19 cellular contexts compared by ENCODE assay signal in genomic region chr7:134130124-134130523, GRCh38. TPM values are rescaled to one million over a fixed set of nuclear protein-coding genes. Genes with fewer than 3 reads are reported as not detected.
A peak's percentile ranks its signal among the peaks of the same experiment; 100 is the strongest.
DNase-seq lines count a peak whose midpoint lies in the region; ATAC-seq and TF ChIP-seq lines count a peak whose summit lies in the region.
"Had no signal": no experiment of that assay in that cellular context is flagged by ENCODE, and none has a peak within 500 bp of the region (broad histone marks: within the 10 kb centered on the region; RNA-seq: fewer than 3 reads in every experiment).

No MANE protein-coding gene starts in this region.

- peak overlapping the region; percentile 42 for H3K4me3 Mint-ChIP-seq in type B pancreatic cell
- H3K4me3 Mint-ChIP-seq in T-helper 2 cell treated with Interferon-gamma antibody and Interleukin-4, amounts not matched to agents 5 μg/mL and 100 μg/mL, for 36 hours: no peak overlapping the region
- H3K4me3 Mint-ChIP-seq: HFFc6 had no signal

- H3K36me3 Mint-ChIP-seq in type B pancreatic cell: no peaks in the 10 kb centered on the region
- H3K36me3 Mint-ChIP-seq in T-helper 2 cell treated with Interferon-gamma antibody and Interleukin-4, amounts not matched to agents 5 μg/mL and 100 μg/mL, for 36 hours (ENCODE audit: low read depth): no peaks in the 10 kb centered on the region
- H3K36me3 Mint-ChIP-seq: CD4-positive, CD25-positive, alpha-beta regulatory T cell had no signal

- H3K9me3 ChIP-seq in HAP-1 (no peaks in the 10 kb centered on the region), ectodermal cell (ENCODE audit: control insufficient read depth, low read length) (no peaks in the 10 kb centered on the region), prostate gland (no peaks in the 10 kb centered on the region)

- H3K36me3 ChIP-seq in HAP-1 (replicated peaks) (no peaks in the 10 kb centered on the region), ectodermal cell (ENCODE audit: control insufficient read depth, insufficient read depth, low read length) (no peaks in the 10 kb centered on the region), prostate gland (no peaks in the 10 kb centered on the region)

- intact Hi-C loops in prostate gland (cut with DNase I): no loop called here

- 0 out of 2 replicates have a peak, but pooled peaks cover 3% of the 10 kb centered on the region for H3K27me3 ChIP-seq in HAP-1 (ENCODE audit: low read depth)
- H3K27me3 ChIP-seq in ectodermal cell (ENCODE audit: control insufficient read depth, insufficient read depth, low read length, poor library complexity, severe bottlenecking): peaks cover 10% of the 10 kb centered on the region
- no peaks in the 10 kb centered on the region for H3K27me3 ChIP-seq in prostate gland (replicated peaks; ENCODE audit: insufficient read depth)

- H3K27ac Mint-ChIP-seq in type B pancreatic cell: no peak overlapping the region
- no peak overlapping the region for H3K27ac Mint-ChIP-seq in T-helper 2 cell treated with Interferon-gamma antibody and Interleukin-4, amounts not matched to agents 5 μg/mL and 100 μg/mL, for 36 hours
- H3K27ac Mint-ChIP-seq: CD4-positive, CD25-positive, alpha-beta regulatory T cell; HFFc6 had no signal

- in situ Hi-C loops in HAP-1 (cut with MboI; ENCODE audit: low sequenced_read_pairs): no loop called here

- no peak for TF ChIP-seq POLR2A in prostate gland (IDR thresholded peaks at IDR 0.05)

- H3K27me3 Mint-ChIP-seq in type B pancreatic cell: peaks cover 51% of the 10 kb centered on the region
- H3K27me3 Mint-ChIP-seq in T-helper 2 cell treated with Interferon-gamma antibody and Interleukin-4, amounts not matched to agents 5 μg/mL and 100 μg/mL, for 36 hours (ENCODE audit: low read depth): peaks cover 24% of the 10 kb centered on the region

- H3K4me1 ChIP-seq in HAP-1 (peaks cover 32% of the 10 kb centered on the region), ectodermal cell (ENCODE audit: control insufficient read depth, insufficient read depth, low read length) (peaks cover 3% of the 10 kb centered on the region), prostate gland (replicated peaks) (no peaks in the 10 kb centered on the region)

- DNase-seq in HAP-1 (ENCODE audit: low spot score in 2 of 2) (peak; percentile 44 to 62), iPS-NIHi7 (ENCODE audit: extremely low spot score) (peak; percentile 25), type B pancreatic cell (ENCODE audit: extremely low spot score, unreplicated experiment) (no peak), prostate gland (ENCODE audit: low spot score) (no peak)
- no peak for DNase-seq in T-helper 2 cell treated with Interferon-gamma antibody and Interleukin-4, amounts not matched to agents 5 μg/mL and 100 μg/mL, for 36 hours (ENCODE audit: low spot score)
- DNase-seq: ACHN; AML-193; CD4-positive, CD25-positive, alpha-beta regulatory T cell; EL; HFFc6; KG1; NCI-H1436 treated with DMSO at 0.1 percent for 48 hours; NCI-H2081 treated with DMSO at 0.1 percent for 48 hours; NCI-H510A treated with DMSO at 0.1 percent for 48 hours; Right ventricle myocardium superior had no signal

- peak overlapping the region; percentile 38 for H3K27ac ChIP-seq in ectodermal cell (ENCODE audit: insufficient read depth, low read depth, low read length, poor library complexity, severe bottlenecking)
- no peak overlapping the region for H3K27ac ChIP-seq in prostate gland
- H3K27ac ChIP-seq: SK-N-MC had no signal

- H3K4me1 Mint-ChIP-seq in type B pancreatic cell (ENCODE audit: unreplicated experiment): peaks cover 18% of the 10 kb centered on the region
- peaks cover 12% of the 10 kb centered on the region for H3K4me1 Mint-ChIP-seq in T-helper 2 cell treated with Interferon-gamma antibody and Interleukin-4, amounts not matched to agents 5 μg/mL and 100 μg/mL, for 36 hours (ENCODE audit: low read depth)

- no peak for ATAC-seq in GM19328 (IDR thresholded peaks at IDR 0.05; ENCODE audit: unreplicated experiment)
- ATAC-seq: HepG2 had no signal

- no CpG with 5 or more reads among the region's 1 CpG for WGBS in ectodermal cell, 2 experiments
- 35% methylated on average over 1 of the region's 1 CpG for WGBS in prostate gland

- H3K4me3 ChIP-seq in HAP-1 (no peak overlapping the region), ectodermal cell (ENCODE audit: insufficient read depth, low read depth, low read length) (no peak overlapping the region), prostate gland (no peak overlapping the region)
- H3K4me3 ChIP-seq: SK-N-MC had no signal

- TF ChIP-seq CTCF in type B pancreatic cell (conservative IDR thresholded peaks at IDR 0.05) (no peak), prostate gland (IDR thresholded peaks at IDR 0.05) (no peak)

- H3K9me3 Mint-ChIP-seq in type B pancreatic cell: no peaks in the 10 kb centered on the region
- no peaks in the 10 kb centered on the region for H3K9me3 Mint-ChIP-seq in T-helper 2 cell treated with Interferon-gamma antibody and Interleukin-4, amounts not matched to agents 5 μg/mL and 100 μg/mL, for 36 hours
- H3K9me3 Mint-ChIP-seq: HFFc6 had no signal

RNA-seq across cellular contexts. Expression of gene LRGUK, which starts 3.0 kb away (rescaled TPM):
- polyA plus RNA-seq in ectodermal cell (2013, experiment 1 of 4): 1.1 TPM
- 1.7 TPM for polyA plus RNA-seq in ectodermal cell (2013, experiment 2 of 4)
- 0.75 TPM for polyA plus RNA-seq in ectodermal cell (2013, experiment 3 of 4)
- polyA plus RNA-seq in ectodermal cell (2013, experiment 4 of 4): 1.1 TPM
- total RNA-seq in type B pancreatic cell (ENCODE audit: low replicate concordance): 0.57 and 2.0 TPM in 2 replicates
- 1 to 10 TPM; 1.3 to 4.9 TPM for total RNA-seq in prostate gland
- polyA plus RNA-seq: CD4-positive, CD25-positive, alpha-beta regulatory T cell had no signal

Comparison
In these comparisons a context has a peak if more than half of its experiments do, and no peak if none do; other contexts are left out.
1. DNase-seq: peak in HAP-1 (2 of 2) and iPS-NIHi7 (single experiment); none in type B pancreatic cell (single experiment), prostate gland (single experiment) and T-helper 2 cell treated with Interferon-gamma antibody and Interleukin-4, amounts not matched to agents 5 μg/mL and 100 μg/mL, for 36 hours (single experiment).